Comparison of ENCODE assay signal across 1 cellular context in the genomic region with DNA sequence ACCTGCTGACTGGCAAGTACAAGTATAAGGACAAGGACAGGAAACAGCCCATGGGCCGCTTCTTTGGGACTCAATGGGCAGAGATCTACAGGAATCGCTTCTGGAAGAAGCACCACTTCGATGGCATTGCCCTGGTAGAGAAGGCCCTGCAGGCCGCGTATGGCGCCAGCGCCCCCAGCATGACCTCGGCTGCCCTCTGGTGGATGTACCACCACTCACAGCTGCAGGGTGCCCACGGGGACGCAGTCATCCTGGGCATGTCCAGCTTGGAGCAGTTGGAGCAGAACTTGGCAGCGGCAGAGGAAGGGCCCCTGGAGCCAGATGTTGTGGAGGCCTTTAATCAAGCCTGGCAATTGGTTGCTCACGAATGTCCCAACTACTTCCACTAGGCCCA.
TF ChIP-seq lines count a peak whose summit lies in the region.

No MANE protein-coding gene starts in this region.

TF ChIP-seq in H1, 55 proteins besides CTCF, POLR2A, EP300 and RAD21 (continued from another document):
- TF ChIP-seq EGR1 (IDR thresholded peaks at IDR 0.05; ENCODE audit: borderline replicate concordance, low read depth, low read length) (no peak), JUND (IDR thresholded peaks at IDR 0.05; ENCODE audit: low read length) (no peak)
